ENCODE assay signal across 8 cellular contexts in the genomic region with DNA sequence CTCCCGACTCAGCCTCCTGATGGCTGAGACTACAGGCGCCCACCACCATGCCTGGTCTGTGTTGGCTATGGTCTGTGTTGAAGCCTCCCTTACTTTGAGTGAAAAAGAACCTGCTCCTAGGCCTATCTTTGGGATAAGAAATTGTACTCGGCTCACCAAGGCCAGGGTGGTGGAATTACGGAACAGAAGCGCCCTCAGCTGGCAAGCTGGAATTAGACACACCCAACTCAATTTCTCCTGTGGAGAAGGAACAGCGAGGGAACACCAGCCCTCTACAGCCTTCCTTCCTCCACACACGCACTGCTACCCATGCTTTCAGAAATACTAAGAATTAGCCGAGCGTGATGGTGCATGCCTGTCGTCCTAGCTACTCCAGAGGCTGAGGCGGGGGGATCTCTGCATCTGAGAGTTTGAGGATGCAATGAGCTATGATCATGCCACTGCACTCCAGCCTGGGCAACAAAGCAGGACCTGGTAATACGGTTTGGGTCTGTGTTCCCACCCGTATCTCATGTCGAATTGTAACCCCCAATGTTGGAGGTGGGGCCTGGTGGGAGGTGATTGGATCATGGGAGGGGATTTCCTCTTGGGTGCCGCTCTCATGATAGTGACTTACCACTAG. TPM values are rescaled to one million over a fixed set of nuclear protein-coding genes. Genes with fewer than 3 reads are reported as not detected.
A peak's percentile ranks its signal among the peaks of the same experiment; 100 is the strongest.
DNase-seq lines count a peak whose midpoint lies in the region; ATAC-seq, FAIRE-seq and TF ChIP-seq lines count a peak whose summit lies in the region.

No MANE protein-coding gene starts in this region.

- H3K9me3 Mint-ChIP-seq in neural crest cell = no peaks in the 10 kb centered on the region

- CTCF ChIA-PET in A549 (lab: Yijun Ruan, JAX) (interaction anchor here (0.6 to 13.8 kb wide), 14 partner anchors 9 to 576 kb away, joined by 3 to 279 read pairs (median 4); no protein-coding TSS in a partner anchor), GM10248 (lab: Yijun Ruan, JAX) (interaction anchor here (1.0 to 2.4 kb wide), 5 partner anchors 18 to 698 kb away, joined by 3 to 7 read pairs (median 4); no protein-coding TSS in a partner anchor)

- H3K4me3 ChIP-seq in A549 = no peak overlapping the region

- H3K4me1 Mint-ChIP-seq in neural crest cell = no peaks in the 10 kb centered on the region

- no peak for TF ChIP-seq POLR2A in A549 (IDR thresholded peaks at IDR 0.05; ENCODE audit: low read length)

- no peak for FAIRE-seq in A549 (lab: Jason Lieb, UNC)

- H3K4me1 ChIP-seq in A549 = no peaks in the 10 kb centered on the region

- 11% methylated on average over 15 of the region's 15 CpGs for WGBS in A549 (ENCODE audit: missing lambda C conversion rate)

- peak; percentile 50 to 57 for DNase-seq in A549 (ENCODE audit: low read depth in 1 of 2, low spot score in 1 of 2)
- DNase-seq in GM10248 (ENCODE audit: extremely low spot score) = peak; percentile 47
- peak; percentile 66 for DNase-seq in NCI-H69 (lab: John Stamatoyannopoulos, UW)
- peak in 49 of 61 donors; percentile 2 to 83 (median 32) for DNase-seq in caudate nucleus (lab: John Stamatoyannopoulos, UW)
- peak; percentile 41 for DNase-seq in neural crest cell (ENCODE audit: low read depth, low spot score)
- DNase-seq in GF-D8 (lab: John Stamatoyannopoulos, UW) = no peak
- DNase-seq in NCI-H510A treated with DMSO at 0.1 percent for 48 hours (lab: John Stamatoyannopoulos, UW) = no peak

- no peaks in the 10 kb centered on the region for H3K36me3 Mint-ChIP-seq in neural crest cell (ENCODE audit: low read depth)

- H3K9me3 ChIP-seq in A549 = no peaks in the 10 kb centered on the region

- no peak overlapping the region for H3K4me3 Mint-ChIP-seq in neural crest cell

- POLR2A ChIA-PET in A549 (lab: Yijun Ruan, JAX) = no interaction called here
- POLR2A ChIA-PET in GM10248 (lab: Yijun Ruan, JAX) = no interaction called here

- peak overlapping the region; percentile 67 for H3K27ac Mint-ChIP-seq in neural crest cell (ENCODE audit: unreplicated experiment)

- H3K4me2 ChIP-seq in A549 = no peak overlapping the region

- no peak for TF ChIP-seq EP300 in A549 (IDR thresholded peaks at IDR 0.05)

- H3K27me3 Mint-ChIP-seq in neural crest cell (ENCODE audit: low read depth) = peaks cover 14% of the 10 kb centered on the region

- peak; percentile 70 to 86 for TF ChIP-seq RAD21 in A549 (conservative IDR thresholded peaks at IDR 0.05 in 1 of 2, IDR thresholded peaks at IDR 0.05 in 1 of 2)

- ATAC-seq in A549 = peak; percentile 91 to 92
- ATAC-seq in GM18907 (IDR thresholded peaks at IDR 0.05; ENCODE audit: unreplicated experiment) = no peak

- H3K27ac ChIP-seq in A549 = no peak overlapping the region
- H3K27ac ChIP-seq in caudate nucleus (ENCODE audit: low read depth, low read length) = no peak overlapping the region

- TF ChIP-seq CTCF in A549 (IDR thresholded peaks at IDR 0.05) (peak; percentile 49), GM10248 (IDR thresholded peaks at IDR 0.05; ENCODE audit: control extremely low read depth, extremely low read depth, low read depth, missing control alignments) (peak; percentile 41), neural crest cell (conservative IDR thresholded peaks at IDR 0.05) (peak; percentile 63)

TF ChIP-seq in A549, 52 proteins besides CTCF, POLR2A, EP300 and RAD21:
- TF ChIP-seq RCOR1 (IDR thresholded peaks at IDR 0.05; ENCODE audit: low read depth, low read length) (no peak), REST (IDR thresholded peaks at IDR 0.05) (no peak), SMC3 (IDR thresholded peaks at IDR 0.05) (peak; percentile 55)

RNA-seq across cellular contexts. Expression of gene RBBP6, which starts 40.1 kb away (rescaled TPM):
- polyA plus RNA-seq in A549 (2011; rRNA removed) (49.3 and 52.7 TPM in 2 replicates), A549 (2017; fragmentation: RNase III; extraction: RNeasy Plus Mini Kit Qiagen cat#74134 plus additional on column Dnase treatment) (24.7 to 28.7 TPM (median 25.0 TPM) in 3 replicates)
- 13.8 and 15.2 TPM in 2 replicates for polyA plus RNA-seq in A549 (2012; cell fraction: cytosol; rRNA removed)
- polyA plus RNA-seq in A549 (2012; cell fraction: nucleus; rRNA removed) = 26.3 and 32.5 TPM in 2 replicates
- 31.1 and 34.8 TPM in 2 replicates for polyA minus RNA-seq in A549 (2011; rRNA and poly(A)+ RNA removed)
- total RNA-seq in neural crest cell = 74.2 and 77.3 TPM in 2 replicates

Comparison
In these comparisons a context has a peak if more than half of its experiments do, and no peak if none do; other contexts are left out.
1. DNase-seq: peak in A549 (2 of 2), GM10248 (single experiment), NCI-H69 (single experiment), caudate nucleus (49 of 61) and neural crest cell (single experiment); none in GF-D8 (single experiment) and NCI-H510A treated with DMSO at 0.1 percent for 48 hours (single experiment).
2. Peak in every context shown above with its lines, with median percentiles within 50 percentile points of each other: CTCF ChIP-seq.